In the genomic region with DNA sequence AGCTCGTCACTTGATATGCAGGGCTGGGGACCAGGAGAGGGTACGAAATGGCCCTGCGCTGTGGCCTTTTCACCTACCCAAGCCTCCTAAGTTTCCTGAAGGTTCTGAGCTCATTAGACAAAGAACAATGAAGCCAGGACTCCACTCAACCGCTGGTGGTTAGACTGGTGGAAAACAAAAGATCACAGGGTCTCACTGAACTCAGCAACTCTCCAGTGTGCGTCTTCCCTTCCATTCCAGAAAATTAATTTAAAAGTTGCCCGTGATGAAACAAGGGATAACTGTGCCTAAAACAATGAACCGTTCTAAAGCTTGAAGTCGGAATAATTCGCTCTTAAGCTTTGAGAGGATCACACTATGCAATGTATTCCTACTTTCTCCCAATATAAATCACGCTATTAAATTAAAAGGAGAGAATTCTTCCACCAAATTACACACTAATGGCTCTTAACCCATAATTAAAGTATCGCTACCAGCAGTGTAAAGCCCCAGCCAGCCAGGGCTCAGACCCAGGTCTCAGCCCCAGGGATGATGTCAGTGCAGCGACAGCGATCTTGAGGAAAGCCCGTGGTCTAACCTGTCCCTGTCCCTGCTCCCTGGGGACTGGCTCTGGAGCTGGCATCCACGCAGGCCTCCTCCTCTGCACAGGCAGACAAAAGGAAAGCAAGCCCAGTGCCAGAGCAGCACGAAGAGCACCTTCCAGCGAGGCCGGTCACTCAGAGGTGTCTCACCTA, we compare ENCODE assay signal across 8 cellular contexts. TPM values are rescaled to one million over a fixed set of nuclear protein-coding genes. Genes with fewer than 3 reads are reported as not detected.
DNase-seq lines count a peak whose midpoint lies in the region; ATAC-seq and TF ChIP-seq lines count a peak whose summit lies in the region.

No MANE protein-coding gene starts in this region.

- intact Hi-C loops in prostate gland (cut with DNase I) (loop anchor here (5.0 kb wide), 1 partner anchor 37 kb away; no protein-coding TSS in a partner anchor), colonic mucosa (cut with DNase I) (no loop called here)

- H3F3A ChIP-seq in GM23248 (ENCODE audit: insufficient read depth) = peaks cover 55% of the 10 kb centered on the region

- H3K27me3 ChIP-seq in GM23248 (replicated peaks; ENCODE audit: insufficient read depth) = no peaks in the 10 kb centered on the region
- H3K27me3 ChIP-seq in prostate gland (replicated peaks; ENCODE audit: insufficient read depth) = no peaks in the 10 kb centered on the region
- no peaks in the 10 kb centered on the region for H3K27me3 ChIP-seq in colonic mucosa

- no peaks in the 10 kb centered on the region for H3K9me2 ChIP-seq in GM23248 (ENCODE audit: insufficient read depth)

- in situ Hi-C loops in GM23248 (cut with MboI) = no loop called here

- H3K4me2 ChIP-seq in GM23248 (ENCODE audit: unreplicated experiment) = peak overlapping the region; percentile 91

- H3K79me2 ChIP-seq in GM23248 (ENCODE audit: insufficient read depth) = peaks cover 91% of the 10 kb centered on the region

- TF ChIP-seq CTCF in fibroblast of the aortic adventitia (IDR thresholded peaks at IDR 0.05; ENCODE audit: insufficient read depth, low read length) (no peak), prostate gland (IDR thresholded peaks at IDR 0.05) (no peak), colonic mucosa (IDR thresholded peaks at IDR 0.05) (no peak)

- DNase-seq in GM23248 (peak; percentile 37), SK-N-MC (ENCODE audit: low read depth, low spot score) (no peak), fibroblast of the aortic adventitia (ENCODE audit: low read depth) (peak; percentile 41), prostate gland (ENCODE audit: low spot score) (peak; percentile 58), colonic mucosa (no peak), AG08396 (ENCODE audit: low spot score) (no peak)
- no peak for DNase-seq in activated naive CD4-positive, alpha-beta T cell (lab: John Stamatoyannopoulos, UW)

- 41 to 44% methylated on average over 18 of the region's 18 CpGs for WGBS in GM23248 (ENCODE audit: low coverage in 1 of 2, low lambda C conversion rate in 2 of 2, missing lambda C conversion rate in 2 of 2), 2 experiments
- 42% methylated on average over 18 of the region's 18 CpGs for WGBS in prostate gland

- H3K4me3 ChIP-seq in GM23248 (peak overlapping the region; percentile 66), SK-N-MC (peak overlapping the region; percentile 69), fibroblast of the aortic adventitia (ENCODE audit: low read depth, low read length) (peak overlapping the region; percentile 44), prostate gland (peak overlapping the region in 1 of 2 donors; percentile 7), colonic mucosa (no peak overlapping the region)

- ATAC-seq in HG02678 (IDR thresholded peaks at IDR 0.05; ENCODE audit: unreplicated experiment) = no peak

- H3K4me1 ChIP-seq in GM23248 (ENCODE audit: insufficient read depth) = peaks cover 65% of the 10 kb centered on the region
- H3K4me1 ChIP-seq in prostate gland (replicated peaks) = peaks cover 13% of the 10 kb centered on the region
- H3K4me1 ChIP-seq in colonic mucosa = peaks cover 7% of the 10 kb centered on the region

- no peak for TF ChIP-seq POLR2A in prostate gland (IDR thresholded peaks at IDR 0.05)

- H3K9ac ChIP-seq in GM23248 = peak overlapping the region; percentile 100
- H3K9ac ChIP-seq in SK-N-MC (ENCODE audit: insufficient read length) = peak overlapping the region; percentile 45
- H3K9ac ChIP-seq in colonic mucosa (ENCODE audit: low read depth in 2 of 2, low read length in 2 of 2) = peak overlapping the region in 1 of 2 donors; percentile 22

- H3K36me3 ChIP-seq in GM23248 (ENCODE audit: low read depth) (no peaks in the 10 kb centered on the region), SK-N-MC (ENCODE audit: insufficient read depth, low read length) (no peaks in the 10 kb centered on the region), prostate gland (no peaks in the 10 kb centered on the region), colonic mucosa (no peaks in the 10 kb centered on the region)

- H3K27ac ChIP-seq in GM23248 = peak overlapping the region; percentile 100
- peak overlapping the region; percentile 54 for H3K27ac ChIP-seq in SK-N-MC
- peak overlapping the region; percentile 71 to 90 for H3K27ac ChIP-seq in prostate gland
- no peak overlapping the region for H3K27ac ChIP-seq in colonic mucosa

- H3K9me3 ChIP-seq in GM23248 (ENCODE audit: low read depth) (no peaks in the 10 kb centered on the region), SK-N-MC (ENCODE audit: low read depth, low read length) (no peaks in the 10 kb centered on the region), prostate gland (no peaks in the 10 kb centered on the region), colonic mucosa (no peaks in the 10 kb centered on the region)

- H2AFZ ChIP-seq in GM23248 = no peak overlapping the region

- H4K20me1 ChIP-seq in GM23248 (ENCODE audit: insufficient read depth) = no peaks in the 10 kb centered on the region

RNA-seq across cellular contexts. Expression of a gene that starts 4.9 kb away (rescaled TPM):
- total RNA-seq in GM23248 (2014; rRNA removed; shearing (Covaris generic)) = 46.5 and 54.9 TPM in 2 replicates
- polyA plus RNA-seq in GM23248 (2016; fragmentation: Nextera tagmentation; extraction: Ambion mirVana) = 30.9 and 32.4 TPM in 2 replicates
- total RNA-seq in fibroblast of the aortic adventitia (ENCODE audit: low replicate concordance) = 94.2 and 131 TPM in 2 replicates
- total RNA-seq in prostate gland = 100 to 1,000 TPM in 1 of 2 donors, 10 to 100 TPM in 1; 87.2 to 203 TPM
- 10 to 100 TPM; 57.7 to 63.7 TPM for total RNA-seq in colonic mucosa

Comparison
In these comparisons a context has a peak if more than half of its experiments do, and no peak if none do; other contexts are left out.
1. DNase-seq: peak in GM23248 (single experiment), fibroblast of the aortic adventitia (single experiment) and prostate gland (single experiment); none in SK-N-MC (single experiment), colonic mucosa (single experiment), activated naive CD4-positive, alpha-beta T cell (0 of 4) and AG08396 (single experiment).